In genomic region chr4:125323547-125324100, GRCh38 we compare ENCODE assay signal across 1 cellular context.
A peak's percentile ranks its signal among the peaks of the same experiment; 100 is the strongest.
TF ChIP-seq lines count a peak whose summit lies in the region.

No MANE protein-coding gene starts in this region.

TF ChIP-seq in SK-N-SH, 30 proteins besides CTCF, POLR2A, EP300 and RAD21 (continued from another document):
- TF ChIP-seq REST (IDR thresholded peaks at IDR 0.05; ENCODE audit: low read depth, low read length) (no peak), NFIC (IDR thresholded peaks at IDR 0.05; ENCODE audit: borderline replicate concordance) (peak; percentile 94), GATA2 (CRISPR knock-in tag; IDR thresholded peaks at IDR 0.05) (no peak), USF1 (IDR thresholded peaks at IDR 0.05; ENCODE audit: borderline replicate concordance, low read depth) (no peak), RCOR1 (IDR thresholded peaks at IDR 0.05; ENCODE audit: low read length) (no peak), MEF2A (IDR thresholded peaks at IDR 0.05; ENCODE audit: borderline replicate concordance, low read depth) (no peak), RFX5 (IDR thresholded peaks at IDR 0.05; ENCODE audit: low read length) (no peak), TAF1 (IDR thresholded peaks at IDR 0.05; ENCODE audit: borderline replicate concordance, low read depth, low read length) (no peak), MAX (IDR thresholded peaks at IDR 0.05; ENCODE audit: low read depth) (peak; percentile 56; the same call in 1 of the 2 replicates), TEAD4 (IDR thresholded peaks at IDR 0.05; ENCODE audit: borderline replicate concordance, insufficient read depth) (peak; percentile 93), USF2 (IDR thresholded peaks at IDR 0.05; ENCODE audit: borderline replicate concordance, low read depth, low read length) (no peak), PBX3 (IDR thresholded peaks at IDR 0.05) (peak; percentile 78), JUND (IDR thresholded peaks at IDR 0.05) (peak; percentile 77)
